Comparison of ENCODE assay signal across 22 cellular contexts in the genomic region with DNA sequence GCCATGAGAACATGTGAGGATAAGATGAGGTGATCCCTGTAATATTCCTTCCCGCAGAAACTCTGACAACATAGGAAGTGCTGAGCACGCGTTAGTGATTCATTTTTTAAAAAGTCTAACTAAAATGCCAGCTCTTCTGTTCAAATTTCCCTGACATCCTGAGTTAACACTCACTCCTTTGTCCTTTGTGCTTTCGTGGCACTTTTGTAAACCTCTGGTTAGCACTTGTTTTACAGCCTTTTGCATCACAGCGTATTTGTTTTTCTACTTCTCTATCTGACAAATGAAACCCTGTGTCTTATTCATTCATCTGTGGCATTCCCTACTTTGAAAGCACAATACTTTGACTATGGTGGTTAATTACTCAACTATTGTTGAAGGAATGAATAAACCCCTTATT.
DNase-seq lines count a peak whose midpoint lies in the region; ATAC-seq, FAIRE-seq and TF ChIP-seq lines count a peak whose summit lies in the region.
"Had no signal": no experiment of that assay in that cellular context is flagged by ENCODE, and none has a peak within 500 bp of the region (broad histone marks: within the 10 kb centered on the region; RNA-seq: fewer than 3 reads in every experiment).

No MANE protein-coding gene starts in this region.

- H3K9me3 ChIP-seq in vagina = no peaks in the 10 kb centered on the region

- peaks cover 22% of the 10 kb centered on the region for H3K4me1 ChIP-seq in vagina

- no peak for FAIRE-seq in bronchial epithelial cell (lab: Jason Lieb, UNC)

- H3K27ac ChIP-seq in vagina = no peak overlapping the region
- H3K27ac ChIP-seq: GM23248 had no signal

- peak; percentile 6 for DNase-seq in AG10803 (ENCODE audit: low read depth)
- peak; percentile 46 for DNase-seq in RPMI7951 (ENCODE audit: low read depth)
- peak; percentile 54 for DNase-seq in bronchial epithelial cell (ENCODE audit: low read depth)
- DNase-seq in kidney tubule cell (ENCODE audit: low spot score) = peak; percentile 65
- no peak for DNase-seq in NCI-H748 (lab: John Stamatoyannopoulos, UW; ENCODE audit: unreplicated experiment)
- DNase-seq in vagina (ENCODE audit: extremely low spot score in 2 of 2) = no peak
- DNase-seq in omental fat pad (ENCODE audit: low spot score) = no peak
- no peak for DNase-seq in NCI-H146 treated with DMSO at 0.1 percent for 48 hours (lab: John Stamatoyannopoulos, UW; ENCODE audit: unreplicated experiment)
- DNase-seq: 8988T, COR-L47, DMS 273 treated with DMSO at 0.1 percent for 48 hours, DND-41, GM23248, HCEC 1CT, Kasumi-1, NCI-H1092 treated with DMSO at 0.1 percent for 48 hours, NCI-H146, NCI-H2081, NCI-H510A, OCI-M1, RPMI8226, SIG-M5 had no signal

- TF ChIP-seq POLR2A in vagina (IDR thresholded peaks at IDR 0.05) = no peak

- H3K36me3 ChIP-seq in bronchial epithelial cell (ENCODE audit: control insufficient read depth, insufficient read depth, low read length) (no peaks in the 10 kb centered on the region), vagina (no peaks in the 10 kb centered on the region)

- TF ChIP-seq CTCF in AG10803 (conservative IDR thresholded peaks at IDR 0.05; ENCODE audit: low read length) (no peak), bronchial epithelial cell (IDR thresholded peaks at IDR 0.05; ENCODE audit: insufficient read depth, low read length, severe bottlenecking) (no peak), vagina (IDR thresholded peaks at IDR 0.05) (no peak), omental fat pad (IDR thresholded peaks at IDR 0.05) (no peak)

- H3K4me3 ChIP-seq in AG10803 (ENCODE audit: low read length) (no peak overlapping the region), bronchial epithelial cell (ENCODE audit: low read depth, low read length) (no peak overlapping the region), vagina (no peak overlapping the region)
- H3K4me3 ChIP-seq: GM23248 had no signal

- ATAC-seq in omental fat pad (ENCODE audit: low FRiP score) = no peak

- H3K27me3 ChIP-seq in bronchial epithelial cell (ENCODE audit: control insufficient read depth, insufficient read depth, low read length) (no peaks in the 10 kb centered on the region), vagina (no peaks in the 10 kb centered on the region)

- intact Hi-C loops in vagina (cut with DNase I) = no loop called here

Comparison
In these comparisons a context has a peak if more than half of its experiments do, and no peak if none do; other contexts are left out.
1. DNase-seq: peak in AG10803 (single experiment), RPMI7951 (single experiment), bronchial epithelial cell (single experiment) and kidney tubule cell (single experiment); none in NCI-H748 (single experiment), vagina (0 of 2), omental fat pad (single experiment) and NCI-H146 treated with DMSO at 0.1 percent for 48 hours (single experiment).